In the genomic region with DNA sequence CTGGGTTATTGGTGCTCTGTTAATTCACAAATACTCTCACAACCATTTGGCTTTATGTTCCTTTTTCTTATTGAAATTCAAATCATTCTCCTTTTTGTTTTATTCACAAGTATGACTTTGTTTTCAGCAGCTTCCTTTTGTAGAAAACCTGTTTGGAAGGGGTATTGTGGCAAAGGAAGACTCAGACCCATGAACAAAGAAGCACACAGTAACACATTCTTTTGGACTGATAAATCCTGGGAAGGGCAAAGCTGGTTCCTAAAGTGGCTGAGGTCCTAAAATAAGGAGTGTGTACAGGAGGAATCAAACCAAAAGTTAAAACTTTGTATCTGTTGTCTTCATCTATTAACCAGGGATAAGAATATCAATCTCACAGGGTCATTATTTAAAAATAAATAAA, we compare ENCODE assay signal across 6 cellular contexts.
"Had no signal": no experiment of that assay in that cellular context is flagged by ENCODE, and none has a peak within 500 bp of the region (broad histone marks: within the 10 kb centered on the region; RNA-seq: fewer than 3 reads in every experiment).

No MANE protein-coding gene starts in this region.

- H3K4me3 ChIP-seq: GM23338, K562 had no signal

- H2AFZ ChIP-seq: GM23338 had no signal

- H3K4me2 ChIP-seq: GM23338 had no signal

- DNase-seq: H9, HFFc6, IMR-90 had no signal

- ATAC-seq: GM23338, HCT116, K562 had no signal
